ENCODE assay signal across 9 cellular contexts in the genomic region with DNA sequence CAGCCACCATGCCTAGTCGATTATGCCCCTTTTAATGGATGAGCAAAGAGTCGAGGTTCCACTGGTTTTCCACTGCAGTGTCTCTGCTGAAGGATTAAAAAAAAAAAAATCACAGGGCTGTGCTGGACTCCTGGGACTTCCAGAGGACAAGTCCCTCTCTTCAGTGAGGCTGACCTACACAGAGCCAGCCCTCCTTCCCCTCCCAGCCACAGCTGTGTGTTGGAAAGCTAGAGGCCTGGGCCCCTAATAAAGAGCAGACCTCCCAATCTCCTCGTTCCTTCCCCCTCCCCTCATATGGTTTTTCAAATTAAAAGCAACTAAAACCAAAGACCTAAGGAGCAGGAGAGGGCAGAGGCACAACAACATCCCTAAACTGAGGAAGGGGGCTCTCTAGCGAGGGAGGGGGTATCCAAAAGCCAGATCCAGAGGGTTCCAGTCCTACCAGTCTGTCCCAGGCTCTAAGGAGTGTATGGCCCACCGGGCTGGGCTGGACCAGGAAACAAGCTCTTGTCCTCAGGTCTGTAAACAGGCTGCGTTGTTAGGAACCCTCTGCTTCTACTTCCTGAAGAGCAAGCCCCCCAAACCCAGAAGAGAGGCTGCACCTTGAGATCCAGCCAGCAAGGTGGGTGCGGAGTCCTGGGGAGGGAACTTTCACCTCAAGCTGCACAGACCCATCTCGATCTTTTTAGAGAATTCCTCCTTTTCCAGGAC. TPM values are rescaled to one million over a fixed set of nuclear protein-coding genes. Genes with fewer than 3 reads are reported as not detected.
A peak's percentile ranks its signal among the peaks of the same experiment; 100 is the strongest.
DNase-seq lines count a peak whose midpoint lies in the region; ATAC-seq and TF ChIP-seq lines count a peak whose summit lies in the region.
"Had no signal": no experiment of that assay in that cellular context is flagged by ENCODE, and none has a peak within 500 bp of the region (broad histone marks: within the 10 kb centered on the region; RNA-seq: fewer than 3 reads in every experiment).

No MANE protein-coding gene starts in this region.

- H3K9me3 ChIP-seq in iPS-18c (ENCODE audit: control insufficient read depth, insufficient read depth, low read length), result no peaks in the 10 kb centered on the region

- peaks cover 36% of the 10 kb centered on the region for H3K4me1 Mint-ChIP-seq in WTC11
- peaks cover 25% of the 10 kb centered on the region for H3K4me1 Mint-ChIP-seq in activated CD4-positive, alpha-beta T cell treated with anti-CD3 and anti-CD28 coated beads, Interleukin-2, amount 10 ng/mL, durations not matched to agents 7 days and 5 days

- H3K36me3 Mint-ChIP-seq in WTC11, result peaks cover 2% of the 10 kb centered on the region; the same call in 1 of the 2 replicates
- peaks cover 3% of the 10 kb centered on the region for H3K36me3 Mint-ChIP-seq in activated CD4-positive, alpha-beta T cell treated with anti-CD3 and anti-CD28 coated beads, Interleukin-2, amount 10 ng/mL, durations not matched to agents 7 days and 5 days (ENCODE audit: low read depth)

- peak; percentile 22 for DNase-seq in H7
- no peak for DNase-seq in WTC11 (ENCODE audit: low spot score)
- no peak for DNase-seq in skeletal muscle cell (ENCODE audit: low read depth)
- no peak for DNase-seq in NOMO-1 treated with dmso at 0.1 percent for 144 hours (lab: John Stamatoyannopoulos, UW; ENCODE audit: unreplicated experiment)
- no peak for DNase-seq in H4 (ENCODE audit: low spot score)
- no peak for DNase-seq in activated CD4-positive, alpha-beta T cell treated with anti-CD3 and anti-CD28 coated beads, Interleukin-2, amount 10 ng/mL, durations not matched to agents 7 days and 5 days
- DNase-seq in T-helper 9 cell, result no peak
- DNase-seq: NCI-H1436 had no signal

- H3K36me3 ChIP-seq in H7 (replicated peaks; ENCODE audit: control insufficient read depth, insufficient read depth, low read length), result no peaks in the 10 kb centered on the region

- no peak for TF ChIP-seq CTCF in WTC11 (IDR thresholded peaks at IDR 0.05)

- peaks cover 82% of the 10 kb centered on the region for H3K27me3 ChIP-seq in H7 (ENCODE audit: control insufficient read depth, insufficient read depth, low read length)

- H3K9me3 Mint-ChIP-seq in WTC11, result no peaks in the 10 kb centered on the region
- H3K9me3 Mint-ChIP-seq in activated CD4-positive, alpha-beta T cell treated with anti-CD3 and anti-CD28 coated beads, Interleukin-2, amount 10 ng/mL, durations not matched to agents 7 days and 5 days, result no peaks in the 10 kb centered on the region

- no peak for ATAC-seq in WTC11

- H3K27ac Mint-ChIP-seq in WTC11, result no peak overlapping the region
- no peak overlapping the region for H3K27ac Mint-ChIP-seq in activated CD4-positive, alpha-beta T cell treated with anti-CD3 and anti-CD28 coated beads, Interleukin-2, amount 10 ng/mL, durations not matched to agents 7 days and 5 days

- H3K4me3 ChIP-seq in H7 (ENCODE audit: insufficient read depth, low read depth, low read length) (peak overlapping the region; percentile 17), iPS-18c (ENCODE audit: insufficient read depth, low read depth, low read length) (peak overlapping the region; percentile 50), skeletal muscle cell (ENCODE audit: low read depth, low read length) (peak overlapping the region; percentile 78)

- H3K4me3 Mint-ChIP-seq in WTC11, result peak overlapping the region; percentile 82
- H3K4me3 Mint-ChIP-seq in activated CD4-positive, alpha-beta T cell treated with anti-CD3 and anti-CD28 coated beads, Interleukin-2, amount 10 ng/mL, durations not matched to agents 7 days and 5 days, result no peak overlapping the region

- CTCF ChIA-PET in WTC11 (lab: Charles Lee), result interaction anchor here (1.0 to 4.9 kb wide), 7 partner anchors 9 to 532 kb away, joined by 3 to 25 read pairs (median 3); no protein-coding TSS in a partner anchor
- CTCF ChIA-PET in activated CD4-positive, alpha-beta T cell treated with anti-CD3 and anti-CD28 coated beads, Interleukin-2, amount 10 ng/mL, durations not matched to agents 7 days and 5 days (lab: Charles Lee), result interaction anchor here (1.7 kb wide), 1 partner anchor 9 kb away, joined by 7 read pairs; no protein-coding TSS in a partner anchor

- H3K27me3 Mint-ChIP-seq in WTC11 (ENCODE audit: low read depth), result peaks cover 99% of the 10 kb centered on the region
- peaks cover 81% of the 10 kb centered on the region for H3K27me3 Mint-ChIP-seq in activated CD4-positive, alpha-beta T cell treated with anti-CD3 and anti-CD28 coated beads, Interleukin-2, amount 10 ng/mL, durations not matched to agents 7 days and 5 days

- POLR2A ChIA-PET in WTC11 (lab: Charles Lee), result interaction anchor here (0.6 to 1.2 kb wide), 3 partner anchors 31 to 295 kb away, joined by 3 to 4 read pairs (median 3); no protein-coding TSS in a partner anchor
- POLR2A ChIA-PET in activated CD4-positive, alpha-beta T cell treated with anti-CD3 and anti-CD28 coated beads, Interleukin-2, amount 10 ng/mL, durations not matched to agents 7 days and 5 days (lab: Charles Lee), result no interaction called here

TF ChIP-seq in WTC11, 78 proteins besides CTCF, POLR2A, EP300 and RAD21 (continues in another document):
- TF ChIP-seq ARID4B (CRISPR knock-in tag; IDR thresholded peaks at IDR 0.05; ENCODE audit: borderline replicate concordance), result no peak
- TF ChIP-seq SP1 (CRISPR knock-in tag; conservative IDR thresholded peaks at IDR 0.05), result no peak
- no peak for TF ChIP-seq PRDM15 (CRISPR knock-in tag; IDR thresholded peaks at IDR 0.05)
- no peak for TF ChIP-seq TEAD1 (CRISPR knock-in tag; IDR thresholded peaks at IDR 0.05)
- TF ChIP-seq ESRRA (CRISPR knock-in tag; IDR thresholded peaks at IDR 0.05; ENCODE audit: borderline replicate concordance), result no peak
- TF ChIP-seq, protein P1, sequence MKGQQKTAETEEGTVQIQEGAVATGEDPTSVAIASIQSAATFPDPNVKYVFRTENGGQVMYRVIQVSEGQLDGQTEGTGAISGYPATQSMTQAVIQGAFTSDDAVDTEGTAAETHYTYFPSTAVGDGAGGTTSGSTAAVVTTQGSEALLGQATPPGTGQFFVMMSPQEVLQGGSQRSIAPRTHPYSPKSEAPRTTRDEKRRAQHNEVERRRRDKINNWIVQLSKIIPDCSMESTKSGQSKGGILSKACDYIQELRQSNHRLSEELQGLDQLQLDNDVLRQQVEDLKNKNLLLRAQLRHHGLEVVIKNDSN (CRISPR knock-in tag; IDR thresholded peaks at IDR 0.05), result no peak

RNA-seq across cellular contexts. Expression of gene PDGFRA, which starts 4.0 kb away (rescaled TPM):
- total RNA-seq in H7 (2014; rRNA removed; shearing (Covaris generic)), result 5.5 and 10.8 TPM in 2 replicates
- total RNA-seq in WTC11 (2021), result 2.7 to 3.3 TPM (median 2.7 TPM) in 3 replicates
- total RNA-seq in H4 (2014; rRNA removed; shearing (Covaris generic)), result 7.6 and 13.9 TPM in 2 replicates
- not detected for total RNA-seq in activated CD4-positive, alpha-beta T cell treated with anti-CD3 and anti-CD28 coated beads, Interleukin-2, amount 10 ng/mL, durations not matched to agents 7 days and 5 days

Comparison
In these comparisons a context has a peak if more than half of its experiments do, and no peak if none do; other contexts are left out.
1. H3K4me3 ChIP-seq: peak in every context shown above with its lines; median percentile 78 in skeletal muscle cell; 50 in iPS-18c; 17 in H7.